8 cellular contexts compared by ENCODE assay signal in the genomic region with DNA sequence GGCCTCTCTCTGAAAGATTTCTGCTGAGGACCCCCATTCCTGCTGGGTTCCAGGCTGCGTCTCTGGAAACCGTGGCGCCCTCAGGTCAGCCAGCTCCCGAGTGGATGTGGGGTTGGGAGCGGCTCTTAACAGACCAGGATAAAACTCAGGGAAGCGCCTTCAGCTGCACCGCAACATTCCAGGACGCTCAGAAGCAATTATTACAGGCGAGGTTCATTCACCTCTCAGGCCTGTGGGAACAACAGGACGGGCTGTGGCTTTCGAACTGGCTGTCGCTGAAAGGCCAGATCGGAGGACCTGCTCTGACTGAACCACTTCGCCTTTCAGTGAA. TPM values are rescaled to one million over a fixed set of nuclear protein-coding genes. Genes with fewer than 3 reads are reported as not detected.
DNase-seq lines count a peak whose midpoint lies in the region; ATAC-seq and TF ChIP-seq lines count a peak whose summit lies in the region.

No MANE protein-coding gene starts in this region.

- H3K27me3 ChIP-seq in trophoblast cell (ENCODE audit: insufficient read depth, low read length), result no peaks in the 10 kb centered on the region

- no peak overlapping the region for H3K18ac ChIP-seq in trophoblast cell (ENCODE audit: low read length)

- H3K36me3 Mint-ChIP-seq in Calu3 (ENCODE audit: insufficient read depth, unreplicated experiment) (peaks cover 30% of the 10 kb centered on the region), T-cell (no peaks in the 10 kb centered on the region)

- CTCF ChIA-PET in Calu3 (lab: Charles Lee) (interaction anchor here (0.6 kb wide), 2 partner anchors 15 to 1042 kb away, joined by 5 to 7 read pairs; no protein-coding TSS in a partner anchor), T-cell (lab: Charles Lee) (no interaction called here)

- no peak overlapping the region for H3K9ac ChIP-seq in trophoblast cell (ENCODE audit: low read length)

- H3K79me1 ChIP-seq in trophoblast cell (ENCODE audit: low read length), result peaks cover 6% of the 10 kb centered on the region

- H2BK12ac ChIP-seq in trophoblast cell (ENCODE audit: low read length), result no peak overlapping the region

- H3K27me3 Mint-ChIP-seq in Calu3 (ENCODE audit: unreplicated experiment) (no peaks in the 10 kb centered on the region), T-cell (peaks cover 14 to 25% of the 10 kb centered on the region in 2 donors)

- no peak overlapping the region for H3K4ac ChIP-seq in trophoblast cell (ENCODE audit: low read depth, low read length)

- H3K14ac ChIP-seq in trophoblast cell (ENCODE audit: low read length), result no peak overlapping the region

- H4K8ac ChIP-seq in trophoblast cell (ENCODE audit: low read depth, low read length), result no peak overlapping the region

- WGBS in trophoblast cell (ENCODE audit: extremely low coverage, insufficient coverage, insufficient read length), result no CpG with 5 or more reads among the region's 14 CpGs

- POLR2A ChIA-PET in T-cell (lab: Charles Lee), result no interaction called here

- no peak overlapping the region for H2AK5ac ChIP-seq in trophoblast cell (ENCODE audit: low read length)

- peak overlapping the region; percentile 94 for H3K4me2 ChIP-seq in trophoblast cell (ENCODE audit: low read length)

- H3K36me3 ChIP-seq in trophoblast cell (ENCODE audit: control insufficient read depth in 1 of 2, insufficient read depth in 2 of 2, low read length in 2 of 2), result no peaks in the 10 kb centered on the region

- H4K91ac ChIP-seq in trophoblast cell (ENCODE audit: low read depth, low read length), result no peak overlapping the region

- no peak for TF ChIP-seq CTCF in Calu3 (IDR thresholded peaks at IDR 0.05; ENCODE audit: unreplicated experiment)
- TF ChIP-seq CTCF in fibroblast of the aortic adventitia (IDR thresholded peaks at IDR 0.05; ENCODE audit: insufficient read depth, low read length), result no peak

- H3K27ac Mint-ChIP-seq in Calu3 (ENCODE audit: unreplicated experiment), result peak overlapping the region; percentile 92
- H3K27ac Mint-ChIP-seq in T-cell, result no peak overlapping the region

- ATAC-seq in T-cell (replicated peaks in 1 of 4) (no peak), HG02642 (IDR thresholded peaks at IDR 0.05; ENCODE audit: poor library complexity, unreplicated experiment) (no peak), HG02798 (IDR thresholded peaks at IDR 0.05; ENCODE audit: poor library complexity, unreplicated experiment) (no peak)

- intact Hi-C loops in Calu3 (cut with micrococcal nuclease; ENCODE audit: unreplicated experiment), result loop anchor here (5.0 kb wide), 2 partner anchors 39 to 159 kb away; no protein-coding TSS in a partner anchor

- H4K12ac ChIP-seq in trophoblast cell (ENCODE audit: low read depth, low read length), result no peak overlapping the region

- no peak overlapping the region for H3K27ac ChIP-seq in trophoblast cell (ENCODE audit: low read depth, low read length)

- TSS peak; percentile 88 for BruUV-seq in Calu3 (replicated peaks; lab: Mats Ljungman, UMichigan)

- DNase-seq in Calu3 (no peak), T-cell (peak in 1 of 34 experiments; percentile 6), fibroblast of the aortic adventitia (ENCODE audit: low read depth) (no peak), trophoblast cell (no peak), NAMALWA (ENCODE audit: low spot score) (no peak)
- DNase-seq in activated CD8-positive, alpha-beta memory T cell treated with anti-CD3 and anti-CD28 coated beads, Interleukin-2, amount 50 U/mL, for 48 hours, result no peak

- H3K4me3 ChIP-seq in fibroblast of the aortic adventitia (ENCODE audit: low read depth, low read length) (peak overlapping the region; percentile 82), trophoblast cell (ENCODE audit: low read depth, low read length) (peak overlapping the region; percentile 40)

- no peaks in the 10 kb centered on the region for H3K9me3 ChIP-seq in trophoblast cell (ENCODE audit: insufficient read depth, low read depth, low read length)

- H3K4me1 ChIP-seq in trophoblast cell (ENCODE audit: control insufficient read depth in 1 of 2, insufficient read depth in 2 of 2, low read length in 2 of 2), result peaks cover 5 to 7% of the 10 kb centered on the region in 2 experiments

- no peak overlapping the region for H2BK5ac ChIP-seq in trophoblast cell (ENCODE audit: low read depth, low read length, poor library complexity)

- H2BK120ac ChIP-seq in trophoblast cell (ENCODE audit: insufficient read depth, low read length, poor library complexity), result no peak overlapping the region

- peaks cover 2% of the 10 kb centered on the region for H3K79me2 ChIP-seq in trophoblast cell (ENCODE audit: control insufficient read depth, insufficient read depth, low read length, poor library complexity)

- H3K4me1 Mint-ChIP-seq in Calu3 (ENCODE audit: low read depth, unreplicated experiment) (peaks cover 17% of the 10 kb centered on the region), T-cell (peaks cover 10 to 18% (median 17%) of the 10 kb centered on the region in 3 donors)

- H3K23ac ChIP-seq in trophoblast cell (ENCODE audit: low read length), result no peak overlapping the region

- H3K9me3 Mint-ChIP-seq in Calu3 (ENCODE audit: low read depth, unreplicated experiment) (no peaks in the 10 kb centered on the region), T-cell (no peaks in the 10 kb centered on the region)

- peak overlapping the region; percentile 28 for H2AFZ ChIP-seq in trophoblast cell (ENCODE audit: insufficient read depth, low read length, poor library complexity)

- H3K4me3 Mint-ChIP-seq in Calu3 (ENCODE audit: low read depth, unreplicated experiment) (peak overlapping the region; percentile 97), T-cell (peak overlapping the region; percentile 55 to 91 (median 86))

RNA-seq across cellular contexts. Expression of a gene that starts 0.4 kb away (rescaled TPM):
- total RNA-seq in Calu3 (2022), result 116 and 132 TPM in 2 replicates
- under 1 TPM in 2 of 5 donors, not detected in 3; 0.09 to 0.16 TPM for total RNA-seq in T-cell
- 4.2 and 38.0 TPM in 2 replicates for total RNA-seq in fibroblast of the aortic adventitia (ENCODE audit: low replicate concordance)
- polyA plus RNA-seq in trophoblast cell (2013), result 25.8 and 27.0 TPM in 2 replicates
